ENCODE assay signal across 29 cellular contexts in genomic region chr7:137964824-137965545, GRCh38.
"Had no signal": no experiment of that assay in that cellular context is flagged by ENCODE, and none has a peak within 500 bp of the region (broad histone marks: within the 10 kb centered on the region; RNA-seq: fewer than 3 reads in every experiment).

No MANE protein-coding gene starts in this region.

- H3K36me3 ChIP-seq: breast epithelium, esophagus muscularis mucosa, ovary, transverse colon, vagina had no signal

- H3K4me3 ChIP-seq: breast epithelium, esophagus muscularis mucosa, ovary, sigmoid colon, stomach, transverse colon, vagina had no signal

- ATAC-seq: activated naive CD8-positive, alpha-beta T cell treated with anti-CD3 and anti-CD28 coated beads, Interleukin-2, amount 50 U/mL, for 24 hours; left cardiac atrium; left ventricle myocardium superior; stimulated activated naive B cell treated with anti-CD40 and anti-IgM and Interleukin-4, amounts not matched to agents 10 μg/mL and 1 μg/mL and 100 μg/mL, for 72 hours had no signal

- H3K27ac ChIP-seq: esophagus muscularis mucosa, ovary, sigmoid colon, stomach, transverse colon, vagina had no signal

- H3K9me3 ChIP-seq: breast epithelium, esophagus muscularis mucosa, ovary, sigmoid colon, stomach, transverse colon, vagina had no signal

- H3K27ac Mint-ChIP-seq: activated CD4-positive, alpha-beta memory T cell treated with anti-CD3 and anti-CD28 coated beads for 36 hours; activated CD4-positive, alpha-beta T cell treated with anti-CD3 and anti-CD28 coated beads, Interleukin-2, amount 10 ng/mL, durations not matched to agents 24 days and 14 days; activated naive CD4-positive, alpha-beta T cell treated with anti-CD3 and anti-CD28 coated beads, Interleukin-2, amount 50 U/mL, for 24 hours; activated naive CD8-positive, alpha-beta T cell treated with anti-CD3 and anti-CD28 coated beads, Interleukin-2, amount 50 U/mL, for 24 hours; activated T-cell treated with anti-CD3 and anti-CD28 coated beads, Interleukin-2, amount 50 U/mL, for 24 hours; progenitor cell of endocrine pancreas; stimulated activated naive B cell treated with anti-CD40 and anti-IgM and Interleukin-4, amounts not matched to agents 10 μg/mL and 1 μg/mL and 100 μg/mL, for 72 hours; T-helper 2 cell treated with Interferon-gamma antibody and Interleukin-4, amounts not matched to agents 5 μg/mL and 100 μg/mL, for 36 hours had no signal

- H3K27me3 ChIP-seq: breast epithelium, esophagus muscularis mucosa, ovary, sigmoid colon, stomach, transverse colon, vagina had no signal

- H3K9me3 Mint-ChIP-seq: activated CD4-positive, alpha-beta memory T cell treated with anti-CD3 and anti-CD28 coated beads for 36 hours; activated CD4-positive, alpha-beta T cell treated with anti-CD3 and anti-CD28 coated beads, Interleukin-2, amount 10 ng/mL, durations not matched to agents 24 days and 14 days; activated naive CD4-positive, alpha-beta T cell treated with anti-CD3 and anti-CD28 coated beads, Interleukin-2, amount 50 U/mL, for 24 hours; activated T-cell treated with anti-CD3 and anti-CD28 coated beads, Interleukin-2, amount 50 U/mL, for 24 hours; T-helper 2 cell treated with Interferon-gamma antibody and Interleukin-4, amounts not matched to agents 5 μg/mL and 100 μg/mL, for 36 hours had no signal

- H3K27me3 Mint-ChIP-seq: activated CD4-positive, alpha-beta memory T cell treated with anti-CD3 and anti-CD28 coated beads for 36 hours; activated CD4-positive, alpha-beta T cell treated with anti-CD3 and anti-CD28 coated beads, Interleukin-2, amount 10 ng/mL, durations not matched to agents 24 days and 14 days; activated naive CD4-positive, alpha-beta T cell treated with anti-CD3 and anti-CD28 coated beads, Interleukin-2, amount 50 U/mL, for 24 hours; activated naive CD8-positive, alpha-beta T cell treated with anti-CD3 and anti-CD28 coated beads, Interleukin-2, amount 50 U/mL, for 24 hours; activated T-cell treated with anti-CD3 and anti-CD28 coated beads, Interleukin-2, amount 50 U/mL, for 24 hours; progenitor cell of endocrine pancreas; stimulated activated naive B cell treated with anti-CD40 and anti-IgM and Interleukin-4, amounts not matched to agents 10 μg/mL and 1 μg/mL and 100 μg/mL, for 72 hours had no signal

- H3K4me3 Mint-ChIP-seq: activated CD4-positive, alpha-beta memory T cell treated with anti-CD3 and anti-CD28 coated beads for 36 hours; activated CD4-positive, alpha-beta T cell treated with anti-CD3 and anti-CD28 coated beads, Interleukin-2, amount 10 ng/mL, durations not matched to agents 24 days and 14 days; activated naive CD4-positive, alpha-beta T cell treated with anti-CD3 and anti-CD28 coated beads, Interleukin-2, amount 50 U/mL, for 24 hours; activated naive CD8-positive, alpha-beta T cell treated with anti-CD3 and anti-CD28 coated beads, Interleukin-2, amount 50 U/mL, for 24 hours; activated T-cell treated with anti-CD3 and anti-CD28 coated beads, Interleukin-2, amount 50 U/mL, for 24 hours; endodermal cell; nephron; stimulated activated naive B cell treated with anti-CD40 and anti-IgM and Interleukin-4, amounts not matched to agents 10 μg/mL and 1 μg/mL and 100 μg/mL, for 72 hours; T-helper 2 cell treated with Interferon-gamma antibody and Interleukin-4, amounts not matched to agents 5 μg/mL and 100 μg/mL, for 36 hours had no signal

- DNase-seq: activated CD4-positive, alpha-beta memory T cell treated with anti-CD3 and anti-CD28 coated beads for 36 hours; activated CD4-positive, alpha-beta T cell treated with anti-CD3 and anti-CD28 coated beads, Interleukin-2, amount 10 ng/mL, durations not matched to agents 24 days and 14 days; activated CD4-positive, CD25-positive, alpha-beta regulatory T cell treated with anti-CD3 and anti-CD28 coated beads, Interleukin-2, amount 50 U/mL, for 72 hours; activated CD8-positive, alpha-beta memory T cell treated with anti-CD3 and anti-CD28 coated beads, Interleukin-2, amount 50 U/mL, for 48 hours; activated naive CD8-positive, alpha-beta T cell treated with anti-CD3 and anti-CD28 coated beads, Interleukin-2, amount 50 U/mL, for 24 hours; activated T-cell treated with anti-CD3 and anti-CD28 coated beads, Interleukin-2, amount 50 U/mL, for 24 hours; amygdala; central memory CD4-positive, alpha-beta T cell; endodermal cell; foreskin melanocyte; left cardiac atrium; left ventricle myocardium superior; ovary; sigmoid colon; small intestine; stimulated activated CD4-positive, alpha-beta T cell treated with anti-CD3 and anti-CD28 coated beads, Interleukin-1b, Interleukin-23, amount 100 ng/mL, for 48 hours; stimulated activated CD4-positive, alpha-beta T cell treated with anti-CD3 and anti-CD28 coated beads, Interleukin-4, amount 100 ng/mL, for 4 hours; stimulated activated CD8-positive, alpha-beta memory T cell treated with anti-CD3 and anti-CD28 coated beads, Interleukin-4, amount 100 ng/mL, for 48 hours; stimulated activated naive B cell treated with anti-CD40 and anti-IgM and Interleukin-4, amounts not matched to agents 10 μg/mL and 1 μg/mL and 100 μg/mL, for 72 hours; stomach; T-helper 1 cell; transverse colon had no signal
